Comparison of ENCODE assay signal across 8 cellular contexts in genomic region chr6:149026530-149026942, GRCh38.
DNase-seq lines count a peak whose midpoint lies in the region; ATAC-seq, FAIRE-seq and TF ChIP-seq lines count a peak whose summit lies in the region.

No MANE protein-coding gene starts in this region.

- TF ChIP-seq CTCF in A549 (IDR thresholded peaks at IDR 0.05): peak; percentile 40
- TF ChIP-seq CTCF in GM12875 (IDR thresholded peaks at IDR 0.05; ENCODE audit: borderline replicate concordance, insufficient read depth, low read depth, low read length): peak; percentile 26; the same call in 1 of the 2 replicates

- H3K4me1 ChIP-seq in A549 (peaks cover 22% of the 10 kb centered on the region), aorta (ENCODE audit: control insufficient read depth in 1 of 2, insufficient read depth in 2 of 2, low read length in 2 of 2) (no peaks in the 10 kb centered on the region)

- CTCF ChIA-PET in A549 (lab: Yijun Ruan, JAX): interaction anchor here (0.8 to 9.4 kb wide), 11 partner anchors 12 to 512 kb away, joined by 3 to 118 read pairs (median 3); no protein-coding TSS in a partner anchor

- H3K4me2 ChIP-seq in A549: no peak overlapping the region

- ATAC-seq in A549 (no peak), aorta (ENCODE audit: low FRiP score) (peak; percentile 76)

- no peak overlapping the region for H3K4me3 ChIP-seq in A549
- H3K4me3 ChIP-seq in GM12875 (ENCODE audit: low read depth, low read length): no peak overlapping the region
- H3K4me3 ChIP-seq in aorta (ENCODE audit: low read length in 2 of 2): no peak overlapping the region

- WGBS in A549 (ENCODE audit: missing lambda C conversion rate): 31% methylated on average over 4 of the region's 4 CpGs
- WGBS in aorta, 2 donors: 31 to 32% methylated on average over 4 of the region's 4 CpGs

- DNase-seq in A549 (ENCODE audit: low read depth in 1 of 2, low spot score in 1 of 2) (peak in 1 of 2 experiments; percentile 72), NCI-H510A (lab: John Stamatoyannopoulos, UW) (peak; percentile 15), iris pigment epithelial cell (ENCODE audit: low read depth) (peak; percentile 93), aorta (no peak), HK-2 (ENCODE audit: unreplicated experiment) (no peak)
- DNase-seq in activated naive CD4-positive, alpha-beta T cell treated with anti-CD3 and anti-CD28 coated beads, Interleukin-2, amount 50 U/mL, for 16 hours: peak; percentile 30
- DNase-seq in activated CD4-positive, CD25-positive, alpha-beta regulatory T cell treated with anti-CD3 and anti-CD28 coated beads, Interleukin-2, amount 50 U/mL, for 72 hours: no peak

- TF ChIP-seq RAD21 in A549 (conservative IDR thresholded peaks at IDR 0.05 in 1 of 2, IDR thresholded peaks at IDR 0.05 in 1 of 2): peak; percentile 41 to 57; a peak in 4 of 5 replicates

- peaks cover 0 to 3% of the 10 kb centered on the region in 2 donors for H3K36me3 ChIP-seq in aorta (ENCODE audit: control insufficient read depth in 1 of 2, insufficient read depth in 2 of 2, low read length in 1 of 2)

- POLR2A ChIA-PET in A549 (lab: Yijun Ruan, JAX): no interaction called here

- H3K9me3 ChIP-seq in A549 (no peaks in the 10 kb centered on the region), aorta (ENCODE audit: control insufficient read depth, low read length) (no peaks in the 10 kb centered on the region)

- H3K27me3 ChIP-seq in aorta (ENCODE audit: control insufficient read depth in 1 of 2, insufficient read depth in 2 of 2, low read length in 1 of 2): no peaks in the 10 kb centered on the region

- intact Hi-C loops in aorta (cut with DNase I): loop anchor here (5.0 kb wide), 2 partner anchors 406 to 449 kb away; no protein-coding TSS in a partner anchor

- no peak for TF ChIP-seq POLR2A in A549 (IDR thresholded peaks at IDR 0.05; ENCODE audit: low read length)

- FAIRE-seq in A549 (lab: Jason Lieb, UNC): no peak

- H3K27ac ChIP-seq in A549 (no peak overlapping the region), aorta (ENCODE audit: low read depth in 1 of 2, low read length in 2 of 2) (no peak overlapping the region)

- TF ChIP-seq EP300 in A549 (IDR thresholded peaks at IDR 0.05): no peak

TF ChIP-seq in A549, 52 proteins besides CTCF, POLR2A, EP300 and RAD21:
- TF ChIP-seq, protein P1, sequence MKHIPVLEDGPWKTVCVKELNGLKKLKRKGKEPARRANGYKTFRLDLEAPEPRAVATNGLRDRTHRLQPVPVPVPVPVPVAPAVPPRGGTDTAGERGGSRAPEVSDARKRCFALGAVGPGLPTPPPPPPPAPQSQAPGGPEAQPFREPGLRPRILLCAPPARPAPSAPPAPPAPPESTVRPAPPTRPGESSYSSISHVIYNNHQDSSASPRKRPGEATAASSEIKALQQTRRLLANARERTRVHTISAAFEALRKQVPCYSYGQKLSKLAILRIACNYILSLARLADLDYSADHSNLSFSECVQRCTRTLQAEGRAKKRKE (CRISPR knock-in tag; IDR thresholded peaks at IDR 0.05; ENCODE audit: low read depth): no peak
- TF ChIP-seq SMC3 (IDR thresholded peaks at IDR 0.05): peak; percentile 25; the same call in 1 of the 3 replicates

Comparison
In these comparisons a context has a peak if more than half of its experiments do, and no peak if none do; other contexts are left out.
1. DNase-seq: peak in NCI-H510A (single experiment), activated naive CD4-positive, alpha-beta T cell treated with anti-CD3 and anti-CD28 coated beads, Interleukin-2, amount 50 U/mL, for 16 hours (single experiment) and iris pigment epithelial cell (single experiment); none in aorta (0 of 2), activated CD4-positive, CD25-positive, alpha-beta regulatory T cell treated with anti-CD3 and anti-CD28 coated beads, Interleukin-2, amount 50 U/mL, for 72 hours (single experiment) and HK-2 (single experiment).